10 cellular contexts compared by ENCODE assay signal in the genomic region with DNA sequence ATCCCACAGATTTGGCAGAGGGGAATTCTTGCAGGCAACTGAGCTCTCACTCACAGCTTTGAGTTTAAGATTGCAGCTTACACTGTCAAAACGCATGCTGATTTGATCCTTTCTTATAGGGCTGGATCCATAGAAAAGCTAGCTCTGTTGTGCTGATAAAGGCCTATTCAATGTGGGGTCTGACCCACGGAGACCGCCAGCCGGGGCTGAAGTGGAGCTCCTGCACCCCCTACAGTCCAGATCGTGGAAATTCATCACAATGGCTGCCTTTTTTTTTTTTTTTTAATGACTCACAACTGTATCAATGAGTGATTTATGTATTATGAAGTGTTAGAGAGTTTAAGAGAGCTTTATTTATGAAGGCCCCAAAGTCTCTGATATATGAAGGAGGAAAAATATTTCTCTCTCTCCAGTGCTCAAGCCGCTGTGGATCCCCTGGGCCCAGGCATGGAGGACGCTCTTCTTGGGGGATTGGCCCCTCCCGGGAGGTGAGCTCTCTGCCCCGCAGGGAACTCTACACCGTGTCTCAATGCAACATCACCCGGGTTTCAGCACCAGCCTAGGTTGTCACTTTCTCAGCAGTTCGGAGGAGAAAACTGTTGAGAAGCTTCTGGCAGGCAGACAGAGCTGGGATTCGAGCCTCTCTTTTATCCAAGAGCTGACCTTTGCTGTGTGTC.
DNase-seq lines count a peak whose midpoint lies in the region; ATAC-seq and TF ChIP-seq lines count a peak whose summit lies in the region.
"Had no signal": no experiment of that assay in that cellular context is flagged by ENCODE, and none has a peak within 500 bp of the region (broad histone marks: within the 10 kb centered on the region; RNA-seq: fewer than 3 reads in every experiment).

No MANE protein-coding gene starts in this region.

- intact Hi-C loops in testis (cut with DNase I; ENCODE audit: low total_unique reads) = no loop called here
- intact Hi-C loops in activated CD4-positive, alpha-beta memory T cell treated with anti-CD3 and anti-CD28 coated beads for 36 hours (cut with micrococcal nuclease) = no loop called here

- no peak overlapping the region for H3K27ac Mint-ChIP-seq in activated CD4-positive, alpha-beta memory T cell treated with anti-CD3 and anti-CD28 coated beads for 36 hours
- no peak overlapping the region for H3K27ac Mint-ChIP-seq in activated naive CD8-positive, alpha-beta T cell treated with anti-CD3 and anti-CD28 coated beads for 36 hours

- TF ChIP-seq RAD21 in SK-N-SH (IDR thresholded peaks at IDR 0.05; ENCODE audit: low read length) = peak; percentile 52

- DNase-seq in SK-N-SH (peak; percentile 45), SK-N-MC (ENCODE audit: low read depth, low spot score) (peak; percentile 8), iPS DF 6.9 (ENCODE audit: low read depth, low spot score) (peak; percentile 52), testis (peak; percentile 26), mesenteric fat pad (ENCODE audit: low spot score) (no peak)
- no peak for DNase-seq in activated CD4-positive, alpha-beta memory T cell treated with anti-CD3 and anti-CD28 coated beads for 36 hours
- no peak for DNase-seq in activated naive CD8-positive, alpha-beta T cell treated with anti-CD3 and anti-CD28 coated beads for 36 hours
- DNase-seq: foreskin fibroblast, Karpas-422 had no signal

- H3K4me1 ChIP-seq in SK-N-SH (ENCODE audit: control insufficient read depth in 1 of 2, insufficient read depth in 2 of 2, low read depth in 1 of 2, low read length in 1 of 2) = no peaks in the 10 kb centered on the region
- H3K4me1 ChIP-seq in iPS DF 6.9 (ENCODE audit: control insufficient read depth, insufficient read depth, low read length) = 0 out of 2 replicates have a peak, but pooled peaks cover 1% of the 10 kb centered on the region
- H3K4me1 ChIP-seq in testis = no peaks in the 10 kb centered on the region

- 9% methylated on average over 13 of the region's 13 CpGs for WGBS in SK-N-SH (ENCODE audit: low lambda C conversion rate)
- WGBS in iPS DF 6.9 (ENCODE audit: insufficient coverage, insufficient read length) = no CpG with 5 or more reads among the region's 13 CpGs
- WGBS in testis, 2 donors = 19 to 20% methylated on average over 13 of the region's 13 CpGs

- H3K9ac ChIP-seq in SK-N-SH (no peak overlapping the region), SK-N-MC (ENCODE audit: insufficient read length) (no peak overlapping the region)

- H3K27ac ChIP-seq in SK-N-SH (ENCODE audit: low read depth in 2 of 2, low read length in 1 of 2) (no peak overlapping the region), SK-N-MC (no peak overlapping the region), iPS DF 6.9 (ENCODE audit: low read length) (no peak overlapping the region), testis (no peak overlapping the region)

- no peak for TF ChIP-seq EP300 in SK-N-SH (IDR thresholded peaks at IDR 0.05; ENCODE audit: borderline replicate concordance in 1 of 2, low read depth in 1 of 2, low read length in 1 of 2)

- H3K4me3 ChIP-seq in SK-N-SH (ENCODE audit: low read depth in 2 of 2, low read length in 1 of 2) = peak overlapping the region in 1 of 2 experiments; percentile 29; a peak in 1 of 4 replicates
- H3K4me3 ChIP-seq in SK-N-MC = no peak overlapping the region
- H3K4me3 ChIP-seq in iPS DF 6.9 (ENCODE audit: low read length) = no peak overlapping the region
- no peak overlapping the region for H3K4me3 ChIP-seq in testis

- no peaks in the 10 kb centered on the region for H3K4me1 Mint-ChIP-seq in activated CD4-positive, alpha-beta memory T cell treated with anti-CD3 and anti-CD28 coated beads for 36 hours (ENCODE audit: low read depth)
- no peaks in the 10 kb centered on the region for H3K4me1 Mint-ChIP-seq in activated naive CD8-positive, alpha-beta T cell treated with anti-CD3 and anti-CD28 coated beads for 36 hours

- H3K9me2 ChIP-seq in SK-N-SH = no peaks in the 10 kb centered on the region

- H3F3A ChIP-seq in SK-N-SH (replicated peaks; ENCODE audit: insufficient read depth) = no peaks in the 10 kb centered on the region

- H3K27me3 ChIP-seq in SK-N-SH (ENCODE audit: insufficient read depth) (no peaks in the 10 kb centered on the region), iPS DF 6.9 (ENCODE audit: control insufficient read depth, insufficient read depth, low read length) (no peaks in the 10 kb centered on the region), testis (no peaks in the 10 kb centered on the region)

- H3K79me2 ChIP-seq in SK-N-SH (ENCODE audit: insufficient read depth) = no peaks in the 10 kb centered on the region

- H3K4me3 Mint-ChIP-seq in activated CD4-positive, alpha-beta memory T cell treated with anti-CD3 and anti-CD28 coated beads for 36 hours = no peak overlapping the region
- no peak overlapping the region for H3K4me3 Mint-ChIP-seq in activated naive CD8-positive, alpha-beta T cell treated with anti-CD3 and anti-CD28 coated beads for 36 hours

- H3K9me3 ChIP-seq in SK-N-SH (no peaks in the 10 kb centered on the region), SK-N-MC (ENCODE audit: low read depth, low read length) (no peaks in the 10 kb centered on the region), iPS DF 6.9 (ENCODE audit: control insufficient read depth, insufficient read depth, low read length) (no peaks in the 10 kb centered on the region), testis (no peaks in the 10 kb centered on the region)

- POLR2A ChIA-PET in SK-N-SH (lab: Yijun Ruan, JAX) = no interaction called here
- POLR2A ChIA-PET in activated CD4-positive, alpha-beta memory T cell treated with anti-CD3 and anti-CD28 coated beads for 36 hours (lab: Charles Lee) = no interaction called here

- H3K36me3 ChIP-seq in SK-N-SH (replicated peaks in 1 of 2; ENCODE audit: control insufficient read depth in 1 of 2, insufficient read depth in 2 of 2, low read length in 1 of 2) = no peaks in the 10 kb centered on the region
- H3K36me3 ChIP-seq in SK-N-MC (ENCODE audit: insufficient read depth, low read length) = no peaks in the 10 kb centered on the region
- no peaks in the 10 kb centered on the region for H3K36me3 ChIP-seq in iPS DF 6.9 (ENCODE audit: control insufficient read depth, insufficient read depth, low read length)
- no peaks in the 10 kb centered on the region for H3K36me3 ChIP-seq in testis (ENCODE audit: low read depth, missing control alignments)

- H2AFZ ChIP-seq in SK-N-SH (ENCODE audit: low read depth) = no peak overlapping the region

- H3K4me2 ChIP-seq in SK-N-SH = no peak overlapping the region

- H3K9me3 Mint-ChIP-seq in activated CD4-positive, alpha-beta memory T cell treated with anti-CD3 and anti-CD28 coated beads for 36 hours = peaks cover 15% of the 10 kb centered on the region
- no peaks in the 10 kb centered on the region for H3K9me3 Mint-ChIP-seq in activated naive CD8-positive, alpha-beta T cell treated with anti-CD3 and anti-CD28 coated beads for 36 hours

- CTCF ChIA-PET in SK-N-SH (lab: Yijun Ruan, JAX) = interaction anchor here (0.8 to 2.2 kb wide), 3 partner anchors 10 to 17 kb away, joined by 3 to 10 read pairs (median 3); no protein-coding TSS in a partner anchor
- CTCF ChIA-PET in activated CD4-positive, alpha-beta memory T cell treated with anti-CD3 and anti-CD28 coated beads for 36 hours (lab: Charles Lee) = interaction anchor here (0.6 kb wide), 1 partner anchor 466 kb away, joined by 4 read pairs; no protein-coding TSS in a partner anchor

- no peaks in the 10 kb centered on the region for H3K36me3 Mint-ChIP-seq in activated CD4-positive, alpha-beta memory T cell treated with anti-CD3 and anti-CD28 coated beads for 36 hours
- H3K36me3 Mint-ChIP-seq in activated naive CD8-positive, alpha-beta T cell treated with anti-CD3 and anti-CD28 coated beads for 36 hours = no peaks in the 10 kb centered on the region

- ATAC-seq in SK-N-SH treated with all-trans-retinoic acid at 6 μM for 48 hours = no peak

- TF ChIP-seq POLR2A in testis (IDR thresholded peaks at IDR 0.05) = no peak

- no peaks in the 10 kb centered on the region for H3K27me3 Mint-ChIP-seq in activated CD4-positive, alpha-beta memory T cell treated with anti-CD3 and anti-CD28 coated beads for 36 hours
- H3K27me3 Mint-ChIP-seq in activated naive CD8-positive, alpha-beta T cell treated with anti-CD3 and anti-CD28 coated beads for 36 hours = no peaks in the 10 kb centered on the region

- H4K20me1 ChIP-seq in SK-N-SH (ENCODE audit: insufficient read depth) = no peaks in the 10 kb centered on the region

- peak; percentile 26; the same call in 1 of the 2 replicates for TF ChIP-seq CTCF in SK-N-SH (IDR thresholded peaks at IDR 0.05)
- TF ChIP-seq CTCF in testis (IDR thresholded peaks at IDR 0.05) = peak in 1 of 3 experiments; percentile 36

TF ChIP-seq in SK-N-SH, 30 proteins besides CTCF, POLR2A, EP300 and RAD21 (continues in another document):
- no peak for TF ChIP-seq NRF1 (IDR thresholded peaks at IDR 0.05; ENCODE audit: low read depth, low read length)
- no peak for TF ChIP-seq FOSL2 (IDR thresholded peaks at IDR 0.05; ENCODE audit: borderline replicate concordance, low read depth)
- no peak for TF ChIP-seq FOXM1 (IDR thresholded peaks at IDR 0.05; ENCODE audit: low read depth)
- TF ChIP-seq TAF1 (IDR thresholded peaks at IDR 0.05; ENCODE audit: borderline replicate concordance, low read depth, low read length) = no peak
- TF ChIP-seq SMC3 (IDR thresholded peaks at IDR 0.05; ENCODE audit: low read depth, low read length) = no peak

TF ChIP-seq in SK-N-SH treated with all-trans-retinoic acid at 6 μM for 48 hours, 23 proteins besides CTCF, POLR2A, EP300 and RAD21 (continues in another document):
- TF ChIP-seq, protein P1, sequence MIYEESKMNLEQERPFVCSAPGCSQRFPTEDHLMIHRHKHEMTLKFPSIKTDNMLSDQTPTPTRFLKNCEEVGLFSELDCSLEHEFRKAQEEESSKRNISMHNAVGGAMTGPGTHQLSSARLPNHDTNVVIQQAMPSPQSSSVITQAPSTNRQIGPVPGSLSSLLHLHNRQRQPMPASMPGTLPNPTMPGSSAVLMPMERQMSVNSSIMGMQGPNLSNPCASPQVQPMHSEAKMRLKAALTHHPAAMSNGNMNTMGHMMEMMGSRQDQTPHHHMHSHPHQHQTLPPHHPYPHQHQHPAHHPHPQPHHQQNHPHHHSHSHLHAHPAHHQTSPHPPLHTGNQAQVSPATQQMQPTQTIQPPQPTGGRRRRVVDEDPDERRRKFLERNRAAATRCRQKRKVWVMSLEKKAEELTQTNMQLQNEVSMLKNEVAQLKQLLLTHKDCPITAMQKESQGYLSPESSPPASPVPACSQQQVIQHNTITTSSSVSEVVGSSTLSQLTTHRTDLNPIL (CRISPR knock-in tag; IDR thresholded peaks at IDR 0.05; ENCODE audit: low read depth) = no peak

Comparison
In these comparisons a context has a peak if more than half of its experiments do, and no peak if none do; other contexts are left out.
1. DNase-seq: peak in SK-N-SH (single experiment), SK-N-MC (single experiment), iPS DF 6.9 (single experiment) and testis (single experiment); none in activated CD4-positive, alpha-beta memory T cell treated with anti-CD3 and anti-CD28 coated beads for 36 hours (single experiment), activated naive CD8-positive, alpha-beta T cell treated with anti-CD3 and anti-CD28 coated beads for 36 hours (single experiment) and mesenteric fat pad (single experiment).